ENCODE assay signal across 13 cellular contexts in genomic region chrX:7146026-7146702, GRCh38. TPM values are rescaled to one million over a fixed set of nuclear protein-coding genes. Genes with fewer than 3 reads are reported as not detected.
DNase-seq lines count a peak whose midpoint lies in the region; ATAC-seq, FAIRE-seq and TF ChIP-seq lines count a peak whose summit lies in the region.
"Had no signal": no experiment of that assay in that cellular context is flagged by ENCODE, and none has a peak within 500 bp of the region (broad histone marks: within the 10 kb centered on the region; RNA-seq: fewer than 3 reads in every experiment).

No MANE protein-coding gene starts in this region.

- no peak overlapping the region for H4K12ac ChIP-seq in trophoblast cell (ENCODE audit: low read depth, low read length)

- no peak overlapping the region for H4K91ac ChIP-seq in trophoblast cell (ENCODE audit: low read depth, low read length)

- no peak overlapping the region for H2BK120ac ChIP-seq in trophoblast cell (ENCODE audit: insufficient read depth, low read length, poor library complexity)

- H2BK5ac ChIP-seq in trophoblast cell (ENCODE audit: low read depth, low read length, poor library complexity) = no peak overlapping the region

- TF ChIP-seq POLR2A in endothelial cell of umbilical vein (IDR thresholded peaks at IDR 0.05; ENCODE audit: low read depth, low read length) = no peak

- CTCF ChIA-PET in endothelial cell of umbilical vein (lab: Charles Lee) = interaction anchor here (1.1 kb wide), 1 partner anchor 13 kb away, joined by 5 read pairs; no protein-coding TSS in a partner anchor

- TF ChIP-seq CTCF in DND-41 (IDR thresholded peaks at IDR 0.05; ENCODE audit: borderline replicate concordance, extremely low read depth, low read length, poor library complexity, severe bottlenecking) = no peak
- no peak for TF ChIP-seq CTCF in endothelial cell of umbilical vein (IDR thresholded peaks at IDR 0.05; ENCODE audit: extremely low read depth in 1 of 2, insufficient read depth in 1 of 2, low read depth in 1 of 2, low read length in 2 of 2)

- DNase-seq in DND-41 (no peak), Karpas-422 (no peak), endothelial cell of umbilical vein (ENCODE audit: low read depth, low spot score) (no peak), trophoblast cell (peak; percentile 15 to 85), NCI-H748 (lab: John Stamatoyannopoulos, UW; ENCODE audit: unreplicated experiment) (no peak), occipital lobe (lab: John Stamatoyannopoulos, UW) (no peak), RKO (ENCODE audit: low spot score) (no peak)
- DNase-seq: activated naive CD4-positive, alpha-beta T cell treated with Interleukin-2 at 50 U/mL for 16 hours; GF-D8; KG1; Right ventricle myocardium superior had no signal

- H3K79me1 ChIP-seq in trophoblast cell (ENCODE audit: low read length) = peaks cover 3% of the 10 kb centered on the region

- H3K23ac ChIP-seq in trophoblast cell (ENCODE audit: low read length) = no peak overlapping the region

- no peak overlapping the region for H2AK5ac ChIP-seq in trophoblast cell (ENCODE audit: low read length)

- H3K9ac ChIP-seq in DND-41 (ENCODE audit: low read depth, low read length) (peak overlapping the region; percentile 94), Karpas-422 (ENCODE audit: low read length) (peak overlapping the region; percentile 90), endothelial cell of umbilical vein (replicated peaks; ENCODE audit: extremely low read depth, insufficient read depth, low read length) (no peak overlapping the region), trophoblast cell (ENCODE audit: low read length) (no peak overlapping the region)

- H3K4me1 ChIP-seq in DND-41 (ENCODE audit: insufficient read depth, low read length) = peaks cover 72% of the 10 kb centered on the region
- peaks cover 72% of the 10 kb centered on the region for H3K4me1 ChIP-seq in Karpas-422 (ENCODE audit: low read length)
- H3K4me1 ChIP-seq in endothelial cell of umbilical vein (ENCODE audit: control insufficient read depth, extremely low read depth, insufficient read depth, low read length) = no peaks in the 10 kb centered on the region
- H3K4me1 ChIP-seq in trophoblast cell (ENCODE audit: control insufficient read depth in 1 of 2, insufficient read depth in 2 of 2, low read length in 2 of 2) = peaks cover 0 to 3% of the 10 kb centered on the region in 2 experiments

- BruUV-seq in endothelial cell of umbilical vein (replicated peaks; lab: Mats Ljungman, UMichigan) = TSS peak; percentile 29

- no peaks in the 10 kb centered on the region for H3K9me2 ChIP-seq in Karpas-422 (replicated peaks; ENCODE audit: insufficient read depth, low read length)

- no peak overlapping the region for H2AFZ ChIP-seq in DND-41 (ENCODE audit: low read depth, low read length)
- no peak overlapping the region for H2AFZ ChIP-seq in Karpas-422 (ENCODE audit: low read length)
- no peak overlapping the region for H2AFZ ChIP-seq in endothelial cell of umbilical vein (ENCODE audit: low read depth, low read length)
- no peak overlapping the region for H2AFZ ChIP-seq in trophoblast cell (ENCODE audit: insufficient read depth, low read length, poor library complexity)

- H3K9me3 ChIP-seq in DND-41 (ENCODE audit: insufficient read depth, low read length, severe bottlenecking) = no peaks in the 10 kb centered on the region
- no peaks in the 10 kb centered on the region for H3K9me3 ChIP-seq in Karpas-422 (ENCODE audit: low read length)
- no peaks in the 10 kb centered on the region for H3K9me3 ChIP-seq in endothelial cell of umbilical vein (replicated peaks; ENCODE audit: control insufficient read depth, insufficient read depth, low read length)
- no peaks in the 10 kb centered on the region for H3K9me3 ChIP-seq in trophoblast cell (ENCODE audit: insufficient read depth, low read depth, low read length)
- H3K9me3 ChIP-seq: vagina had no signal

- dilution Hi-C loops in endothelial cell of umbilical vein (cut with MboI; ENCODE audit: extremely low pct_ligation_motif_present, low sequenced_read_pairs) = no loop called here

- H2BK12ac ChIP-seq in trophoblast cell (ENCODE audit: low read length) = no peak overlapping the region

- H4K8ac ChIP-seq in trophoblast cell (ENCODE audit: low read depth, low read length) = no peak overlapping the region

- H3K79me2 ChIP-seq in DND-41 (ENCODE audit: insufficient read depth, low read length) = peaks cover 94% of the 10 kb centered on the region
- H3K79me2 ChIP-seq in Karpas-422 (ENCODE audit: low read length) = peaks cover 94% of the 10 kb centered on the region
- H3K79me2 ChIP-seq in endothelial cell of umbilical vein (ENCODE audit: control insufficient read depth, insufficient read depth, low read length) = peaks cover 17% of the 10 kb centered on the region
- H3K79me2 ChIP-seq in trophoblast cell (ENCODE audit: control insufficient read depth, insufficient read depth, low read length, poor library complexity) = peaks cover 4% of the 10 kb centered on the region

- H3K4me2 ChIP-seq in DND-41 (ENCODE audit: insufficient read depth, low read length) (peak overlapping the region; percentile 81), Karpas-422 (ENCODE audit: low read depth, low read length, poor library complexity, severe bottlenecking) (peak overlapping the region; percentile 89), endothelial cell of umbilical vein (ENCODE audit: insufficient read depth, low read length) (no peak overlapping the region), trophoblast cell (ENCODE audit: low read length) (no peak overlapping the region)

- no CpG with 5 or more reads among the region's 3 CpGs for WGBS in trophoblast cell (ENCODE audit: extremely low coverage, insufficient coverage, insufficient read length)

- peak; percentile 80 for FAIRE-seq in endothelial cell of umbilical vein (lab: Jason Lieb, UNC)
- FAIRE-seq: H1 had no signal

- no peak overlapping the region for H3K14ac ChIP-seq in trophoblast cell (ENCODE audit: low read length)

- peaks cover 4% of the 10 kb centered on the region; the same call in 1 of the 2 replicates for H4K20me1 ChIP-seq in DND-41 (ENCODE audit: insufficient read depth, low read length)
- no peaks in the 10 kb centered on the region for H4K20me1 ChIP-seq in Karpas-422 (ENCODE audit: insufficient read depth, low read depth, low read length)
- no peaks in the 10 kb centered on the region for H4K20me1 ChIP-seq in endothelial cell of umbilical vein (replicated peaks; ENCODE audit: control insufficient read depth, extremely low read depth, insufficient read depth, low read length)

- no peaks in the 10 kb centered on the region for H3K27me3 ChIP-seq in DND-41 (ENCODE audit: insufficient read depth, low read length, poor library complexity)
- no peaks in the 10 kb centered on the region for H3K27me3 ChIP-seq in Karpas-422 (ENCODE audit: low read length)
- H3K27me3 ChIP-seq in endothelial cell of umbilical vein (ENCODE audit: control insufficient read depth in 2 of 2, insufficient read depth in 2 of 2, low read length in 2 of 2) = no peaks in the 10 kb centered on the region
- H3K27me3 ChIP-seq in trophoblast cell (ENCODE audit: insufficient read depth, low read length) = no peaks in the 10 kb centered on the region
- H3K27me3 ChIP-seq: vagina had no signal

- H3K4me3 ChIP-seq in DND-41 (ENCODE audit: low read depth in 1 of 2, low read length in 2 of 2) (peak overlapping the region; percentile 12 to 99; a peak in 3 of 4 replicates), Karpas-422 (ENCODE audit: low read length) (peak overlapping the region; percentile 81), endothelial cell of umbilical vein (replicated peaks in 1 of 3; ENCODE audit: insufficient read depth in 1 of 3, low read depth in 1 of 3, low read length in 3 of 3) (no peak overlapping the region), trophoblast cell (ENCODE audit: low read depth, low read length) (no peak overlapping the region)

- no peak overlapping the region for H3K4ac ChIP-seq in trophoblast cell (ENCODE audit: low read depth, low read length)

- H3K36me3 ChIP-seq in DND-41 (ENCODE audit: insufficient read depth, low read length) = peaks cover 21% of the 10 kb centered on the region
- peaks cover 17% of the 10 kb centered on the region for H3K36me3 ChIP-seq in Karpas-422 (ENCODE audit: insufficient read depth, low read length)
- no peaks in the 10 kb centered on the region for H3K36me3 ChIP-seq in endothelial cell of umbilical vein (ENCODE audit: control insufficient read depth in 2 of 2, extremely low read depth in 1 of 2, insufficient read depth in 2 of 2, low read length in 2 of 2)
- no peaks in the 10 kb centered on the region for H3K36me3 ChIP-seq in trophoblast cell (ENCODE audit: control insufficient read depth in 1 of 2, insufficient read depth in 2 of 2, low read length in 2 of 2)
- H3K36me3 ChIP-seq: vagina had no signal

- intact Hi-C loops in endothelial cell of umbilical vein (cut with micrococcal nuclease) = loop anchor here (5.0 kb wide), 1 partner anchor 64 kb away; no protein-coding TSS in a partner anchor

- H3K27ac ChIP-seq in DND-41 (ENCODE audit: low read length) (peak overlapping the region; percentile 98), Karpas-422 (ENCODE audit: low read length) (peak overlapping the region; percentile 92), endothelial cell of umbilical vein (ENCODE audit: insufficient read depth, low read depth, low read length) (no peak overlapping the region), trophoblast cell (ENCODE audit: low read depth, low read length) (no peak overlapping the region)

- POLR2A ChIA-PET in endothelial cell of umbilical vein (lab: Charles Lee) = interaction anchor here (0.9 kb wide), 1 partner anchor 12 kb away, joined by 3 read pairs; no protein-coding TSS in a partner anchor

- no peak for ATAC-seq in DND-41 (ENCODE audit: insufficient read depth, low read depth)

- H3K9me1 ChIP-seq in endothelial cell of umbilical vein (replicated peaks; ENCODE audit: control insufficient read depth, extremely low read depth, insufficient read depth, low read length) = no peaks in the 10 kb centered on the region

- H3K18ac ChIP-seq in trophoblast cell (ENCODE audit: low read length) = no peak overlapping the region

RNA-seq across cellular contexts. Expression of gene STS, which starts 1.3 kb away (rescaled TPM):
- 15.6 and 28.5 TPM in 2 replicates for total RNA-seq in Karpas-422 (2014; rRNA removed; shearing (Covaris generic); ENCODE audit: low replicate concordance)
- total RNA-seq in endothelial cell of umbilical vein (3.6 and 4.9 TPM in 2 replicates), occipital lobe (4.4 TPM)
- 2.1 TPM in 2 replicates for polyA plus RNA-seq in endothelial cell of umbilical vein
- polyA plus RNA-seq in endothelial cell of umbilical vein (2011; cell fraction: cytosol; rRNA removed) = 2.3 TPM in 2 replicates
- 1.5 and 1.6 TPM in 2 replicates for polyA plus RNA-seq in endothelial cell of umbilical vein (2011; cell fraction: nucleus; rRNA removed)
- 4.0 and 6.0 TPM in 2 replicates for polyA plus RNA-seq in endothelial cell of umbilical vein (2012)
- polyA minus RNA-seq in endothelial cell of umbilical vein = 7.6 and 7.7 TPM in 2 replicates
- 13.9 TPM for polyA minus RNA-seq in endothelial cell of umbilical vein (2011; cell fraction: cytosol; rRNA and poly(A)+ RNA removed)
- polyA minus RNA-seq in endothelial cell of umbilical vein (2011; cell fraction: nucleus; rRNA and poly(A)+ RNA removed) = 1.9 and 3.0 TPM in 2 replicates
- 61.0 and 67.8 TPM in 2 replicates for polyA plus RNA-seq in trophoblast cell (2013)

RNA-seq across cellular contexts. Expression of gene PUDP, which starts 1.8 kb away (rescaled TPM):
- 36.8 and 41.2 TPM in 2 replicates for total RNA-seq in Karpas-422 (2014; rRNA removed; shearing (Covaris generic); ENCODE audit: low replicate concordance)
- 22.5 and 24.5 TPM in 2 replicates for total RNA-seq in endothelial cell of umbilical vein
- polyA plus RNA-seq in endothelial cell of umbilical vein = 15.1 and 17.3 TPM in 2 replicates
- 20.1 and 21.2 TPM in 2 replicates for polyA plus RNA-seq in endothelial cell of umbilical vein (2011; cell fraction: cytosol; rRNA removed)
- polyA plus RNA-seq in endothelial cell of umbilical vein (2011; cell fraction: nucleus; rRNA removed) = 13.3 and 14.9 TPM in 2 replicates
- polyA plus RNA-seq in endothelial cell of umbilical vein (2012) = 27.0 and 27.4 TPM in 2 replicates
- 21.3 and 23.3 TPM in 2 replicates for polyA minus RNA-seq in endothelial cell of umbilical vein
- polyA minus RNA-seq in endothelial cell of umbilical vein (2011; cell fraction: cytosol; rRNA and poly(A)+ RNA removed) = 15.1 TPM
- polyA minus RNA-seq in endothelial cell of umbilical vein (2011; cell fraction: nucleus; rRNA and poly(A)+ RNA removed) = 15.6 and 20.7 TPM in 2 replicates
- 17.0 and 17.1 TPM in 2 replicates for polyA plus RNA-seq in trophoblast cell (2013)
- total RNA-seq in occipital lobe = 5.8 TPM

Comparison
In these comparisons a context has a peak if more than half of its experiments do, and no peak if none do; other contexts are left out.
1. DNase-seq: peak in trophoblast cell (2 of 2); none in DND-41 (single experiment), Karpas-422 (single experiment), endothelial cell of umbilical vein (single experiment), NCI-H748 (single experiment), occipital lobe (single experiment) and RKO (single experiment).
2. H3K27ac ChIP-seq: peak in DND-41 (single experiment) and Karpas-422 (single experiment); none in endothelial cell of umbilical vein (single experiment) and trophoblast cell (single experiment).
3. H3K4me2 ChIP-seq: peak in DND-41 (single experiment) and Karpas-422 (single experiment); none in endothelial cell of umbilical vein (single experiment) and trophoblast cell (single experiment).
4. H3K4me3 ChIP-seq: peak in DND-41 (2 of 2) and Karpas-422 (single experiment); none in endothelial cell of umbilical vein (0 of 3) and trophoblast cell (single experiment).
5. H3K9ac ChIP-seq: peak in DND-41 (single experiment) and Karpas-422 (single experiment); none in endothelial cell of umbilical vein (single experiment) and trophoblast cell (single experiment).